Comparison of ENCODE assay signal across 1 cellular context in genomic region chr1:154931940-154932487, GRCh38.
TF ChIP-seq lines count a peak whose summit lies in the region.

No MANE protein-coding gene starts in this region.

TF ChIP-seq in A549, 52 proteins besides CTCF, POLR2A, EP300 and RAD21 (continued from another document):
- TF ChIP-seq ELK1 (IDR thresholded peaks at IDR 0.05; ENCODE audit: low read depth, low read length) (no peak), POLR2AphosphoS2 (conservative IDR thresholded peaks at IDR 0.05; ENCODE audit: low read length) (no peak), HOXB13 (CRISPR knock-in tag; IDR thresholded peaks at IDR 0.05; ENCODE audit: low read depth) (no peak), HOXB5 (CRISPR knock-in tag; IDR thresholded peaks at IDR 0.05) (no peak), ZC3H11A (IDR thresholded peaks at IDR 0.05) (no peak), TP53 (CRISPR knock-in tag; IDR thresholded peaks at IDR 0.05) (no peak), BHLHE40 (IDR thresholded peaks at IDR 0.05; ENCODE audit: low read depth, low read length) (no peak), ESRRA (IDR thresholded peaks at IDR 0.05; ENCODE audit: borderline replicate concordance, low read length) (no peak)
TF ChIP-seq in A549: peak in this region for 0.
